ENCODE assay signal across 10 cellular contexts in genomic region chr12:53096089-53096741, GRCh38. TPM values are rescaled to one million over a fixed set of nuclear protein-coding genes. Genes with fewer than 3 reads are reported as not detected.
DNase-seq lines count a peak whose midpoint lies in the region; ATAC-seq and TF ChIP-seq lines count a peak whose summit lies in the region.
"Had no signal": no experiment of that assay in that cellular context is flagged by ENCODE, and none has a peak within 500 bp of the region (broad histone marks: within the 10 kb centered on the region; RNA-seq: fewer than 3 reads in every experiment).

No MANE protein-coding gene starts in this region.

- no peaks in the 10 kb centered on the region for H3K27me3 ChIP-seq in adrenal gland
- H3K27me3 ChIP-seq: foreskin keratinocyte had no signal

- DNase-seq in HCEC 1CT: peak; percentile 74
- peak in 5 of 7 donors; percentile 42 to 78 (median 65) for DNase-seq in adrenal gland
- DNase-seq in stimulated activated effector memory CD8-positive, alpha-beta T cell treated with anti-CD3 and anti-CD28 coated beads, Interleukin-12 subunit alpha, Interleukin-12 subunit beta, amount 100 ng/mL, for 72 hours (ENCODE audit: low spot score in 2 of 2): no peak
- no peak for DNase-seq in AML-193 (lab: John Stamatoyannopoulos, UW)
- DNase-seq in activated CD4-positive, alpha-beta T cell treated with anti-CD3 and anti-CD28 coated beads, Interleukin-2, amount 50 U/mL, for 1 hour: no peak
- DNase-seq in NCI-H2029 (lab: John Stamatoyannopoulos, UW): no peak
- DNase-seq: stimulated activated naive CD4-positive, alpha-beta T cell had no signal

- TF ChIP-seq CTCF in adrenal gland (IDR thresholded peaks at IDR 0.05): no peak

- 59 to 65% (median 64%) methylated on average over 11 of the region's 11 CpGs for WGBS in adrenal gland, 4 donors

- H3K36me3 ChIP-seq in adrenal gland (replicated peaks in 1 of 2): no peaks in the 10 kb centered on the region

- H3K27ac ChIP-seq in adrenal gland: peak overlapping the region in 2 of 5 donors; percentile 64 to 93
- H3K27ac ChIP-seq: foreskin keratinocyte had no signal

- no peaks in the 10 kb centered on the region for H3K9me3 Mint-ChIP-seq in stimulated activated effector memory CD8-positive, alpha-beta T cell treated with anti-CD3 and anti-CD28 coated beads, Interleukin-12 subunit alpha, Interleukin-12 subunit beta, amount 100 ng/mL, for 72 hours

- peaks cover 4% of the 10 kb centered on the region for H3K36me3 Mint-ChIP-seq in stimulated activated effector memory CD8-positive, alpha-beta T cell treated with anti-CD3 and anti-CD28 coated beads, Interleukin-12 subunit alpha, Interleukin-12 subunit beta, amount 100 ng/mL, for 72 hours

- no peak overlapping the region for H3K27ac Mint-ChIP-seq in stimulated activated effector memory CD8-positive, alpha-beta T cell treated with anti-CD3 and anti-CD28 coated beads, Interleukin-12 subunit alpha, Interleukin-12 subunit beta, amount 100 ng/mL, for 72 hours

- peaks cover 0 to 33% of the 10 kb centered on the region in 2 donors for H3K4me1 ChIP-seq in adrenal gland (replicated peaks in 1 of 2)

- H3K4me1 Mint-ChIP-seq in stimulated activated effector memory CD8-positive, alpha-beta T cell treated with anti-CD3 and anti-CD28 coated beads, Interleukin-12 subunit alpha, Interleukin-12 subunit beta, amount 100 ng/mL, for 72 hours: peaks cover 34% of the 10 kb centered on the region

- H3K9me3 ChIP-seq in adrenal gland (replicated peaks in 1 of 3): no peaks in the 10 kb centered on the region

- intact Hi-C loops in adrenal gland (cut with DNase I): no loop called here

- peak overlapping the region; percentile 84 for H3K4me3 Mint-ChIP-seq in stimulated activated effector memory CD8-positive, alpha-beta T cell treated with anti-CD3 and anti-CD28 coated beads, Interleukin-12 subunit alpha, Interleukin-12 subunit beta, amount 100 ng/mL, for 72 hours

- ATAC-seq in stimulated activated effector memory CD8-positive, alpha-beta T cell treated with anti-CD3 and anti-CD28 coated beads, Interleukin-12 subunit alpha, Interleukin-12 subunit beta, amount 100 ng/mL, for 72 hours: no peak
- no peak for ATAC-seq in GM21390 (IDR thresholded peaks at IDR 0.05; ENCODE audit: unreplicated experiment)
- ATAC-seq: foreskin keratinocyte had no signal

- no peak overlapping the region for H3K4me3 ChIP-seq in adrenal gland
- peak overlapping the region; percentile 72 for H3K4me3 ChIP-seq in iPS-11a (ENCODE audit: low read depth, low read length)

- TF ChIP-seq POLR2A in adrenal gland (IDR thresholded peaks at IDR 0.05): peak in 1 of 2 donors; percentile 15

RNA-seq across cellular contexts. Expression of gene IGFBP6, which starts 1.3 kb away (rescaled TPM):
- total RNA-seq in adrenal gland: 100 to 1,000 TPM in 6 of 8 donors, 10 to 100 TPM in 2; 39.5 to 559 (median 212) TPM
- 100 to 1,000 TPM in 2 of 3 donors, 10 to 100 TPM in 1; 26.4 to 478 (median 337) TPM for polyA plus RNA-seq in adrenal gland

RNA-seq across cellular contexts. Expression of gene SOAT2, which starts 7.1 kb away (rescaled TPM):
- under 1 TPM in 1 of 8 donors, not detected in 7; 0.79 TPM for total RNA-seq in adrenal gland
- under 1 TPM in 2 of 3 donors, not detected in 1; 0.34 to 0.48 TPM for polyA plus RNA-seq in adrenal gland
- total RNA-seq: foreskin keratinocyte had no signal
- polyA plus RNA-seq: foreskin keratinocyte had no signal

RNA-seq across cellular contexts. Expression of gene SPRYD3, which starts 17.0 kb away (rescaled TPM):
- total RNA-seq in adrenal gland: 10 to 100 TPM; 32.1 to 74.6 (median 46.7) TPM
- 10 to 100 TPM; 16.4 to 52.8 (median 29.0) TPM for polyA plus RNA-seq in adrenal gland

RNA-seq across cellular contexts. Expression of gene TNS2, which starts 46.4 kb away (rescaled TPM):
- 100 to 1,000 TPM in 7 of 8 donors, 10 to 100 TPM in 1; 55.8 to 268 (median 175) TPM for total RNA-seq in adrenal gland
- 1,000 to 10,000 TPM in 1 of 3 donors, 100 to 1,000 TPM in 1, 10 to 100 TPM in 1; 36.8 to 1,019 (median 396) TPM for polyA plus RNA-seq in adrenal gland

Comparison
In these comparisons a context has a peak if more than half of its experiments do, and no peak if none do; other contexts are left out.
1. DNase-seq: peak in HCEC 1CT (single experiment) and adrenal gland (5 of 7); none in stimulated activated effector memory CD8-positive, alpha-beta T cell treated with anti-CD3 and anti-CD28 coated beads, Interleukin-12 subunit alpha, Interleukin-12 subunit beta, amount 100 ng/mL, for 72 hours (0 of 2), AML-193 (0 of 2), activated CD4-positive, alpha-beta T cell treated with anti-CD3 and anti-CD28 coated beads, Interleukin-2, amount 50 U/mL, for 1 hour (single experiment) and NCI-H2029 (single experiment).